In the genomic region with DNA sequence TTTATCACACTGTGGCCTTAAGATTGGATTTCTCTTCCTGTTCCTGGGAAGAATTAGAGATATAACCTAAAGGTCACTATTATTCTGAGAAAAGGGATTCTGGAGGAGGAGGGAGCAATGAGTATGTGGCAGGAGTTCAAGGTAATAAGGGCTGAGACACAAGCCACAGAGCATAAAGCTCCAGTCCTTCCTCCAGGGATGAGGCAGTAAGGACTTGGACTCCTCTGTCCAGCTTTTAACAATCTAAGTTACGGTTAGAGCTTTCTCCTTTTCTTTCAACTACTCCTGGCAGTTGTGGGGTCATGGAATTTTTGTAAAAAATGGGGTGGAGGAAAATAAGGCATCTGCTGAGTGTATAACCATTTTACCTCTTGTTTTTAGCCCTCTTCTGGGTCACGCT, we compare ENCODE assay signal across 27 cellular contexts. TPM values are rescaled to one million over a fixed set of nuclear protein-coding genes. Genes with fewer than 3 reads are reported as not detected.
A peak's percentile ranks its signal among the peaks of the same experiment; 100 is the strongest.
DNase-seq lines count a peak whose midpoint lies in the region; ATAC-seq, FAIRE-seq and TF ChIP-seq lines count a peak whose summit lies in the region.
"Had no signal": no experiment of that assay in that cellular context is flagged by ENCODE, and none has a peak within 500 bp of the region (broad histone marks: within the 10 kb centered on the region; RNA-seq: fewer than 3 reads in every experiment).

Gene HSD3B2 (plus strand): TSS at position 201 of the 400 bp plus-strand sequence. CDS start 270 bp downstream, outside the sequence.

- H3K4me2 ChIP-seq in GM23338: no peak within 1 kb of the TSS
- H3K4me2 ChIP-seq: A549; BLaER1 treated with 17β-estradiol and CSF1 and Interleukin-3, amounts not matched to agents 10 nM and 100 nM had no signal

- TF ChIP-seq POLR2A in adrenal gland (IDR thresholded peaks at IDR 0.05) (peak in 1 of 2 donors; percentile 64), vagina (IDR thresholded peaks at IDR 0.05) (no peak)

- no peaks in the 10 kb centered on the region for H3K4me1 Mint-ChIP-seq in GM23338
- H3K4me1 Mint-ChIP-seq in activated CD8-positive, alpha-beta T cell treated with anti-CD3 and anti-CD28 coated beads, Interleukin-2, amount 10 ng/mL, durations not matched to agents 7 days and 5 days (ENCODE audit: low read depth): no peaks in the 10 kb centered on the region
- H3K4me1 Mint-ChIP-seq: CD14-positive monocyte; CD8-positive, alpha-beta memory T cell had no signal

- ATAC-seq in GM23338 (no peak), mucosa of descending colon (peak; percentile 17)
- no peak for ATAC-seq in activated CD8-positive, alpha-beta T cell treated with anti-CD3 and anti-CD28 coated beads, Interleukin-2, amount 10 ng/mL, durations not matched to agents 7 days and 5 days
- ATAC-seq: A549, GM12878 had no signal

- peaks cover 6% of the 10 kb centered on the region for H3K27me3 Mint-ChIP-seq in GM23338 (ENCODE audit: insufficient read depth, low read depth, poor library complexity)
- peaks cover 5% of the 10 kb centered on the region for H3K27me3 Mint-ChIP-seq in activated CD8-positive, alpha-beta T cell treated with anti-CD3 and anti-CD28 coated beads, Interleukin-2, amount 10 ng/mL, durations not matched to agents 7 days and 5 days (ENCODE audit: low read depth)
- H3K27me3 Mint-ChIP-seq: CD4-positive, alpha-beta T cell had no signal

- 38 to 51% (median 46%) methylated on average over 2 of the region's 2 CpGs for WGBS in adrenal gland, 4 donors

- FAIRE-seq in RCC 7860 (lab: Jason Lieb, UNC): no peak
- FAIRE-seq: A549, D721Med, GM12878, GM19239, H54 had no signal

- H3K27ac ChIP-seq in GM23338 (ENCODE audit: low read depth) (no peak within 1 kb of the TSS), adrenal gland (peak within 1 kb of the TSS; percentile 15 to 82 (median 64)), vagina (no peak within 1 kb of the TSS)
- H3K27ac ChIP-seq: A549; BLaER1 treated with 17β-estradiol and CSF1 and Interleukin-3, amounts not matched to agents 10 nM and 100 nM had no signal

- H3K27ac Mint-ChIP-seq in GM23338: no peak within 1 kb of the TSS
- H3K27ac Mint-ChIP-seq in activated CD8-positive, alpha-beta T cell treated with anti-CD3 and anti-CD28 coated beads, Interleukin-2, amount 10 ng/mL, durations not matched to agents 7 days and 5 days: no peak within 1 kb of the TSS
- H3K27ac Mint-ChIP-seq: CD14-positive monocyte; CD4-positive, alpha-beta T cell; CD8-positive, alpha-beta memory T cell; HFFc6 had no signal

- POLR2A ChIA-PET in activated CD8-positive, alpha-beta T cell treated with anti-CD3 and anti-CD28 coated beads, Interleukin-2, amount 10 ng/mL, durations not matched to agents 7 days and 5 days (lab: Charles Lee): no interaction called here

- H3F3A ChIP-seq in GM23338 (replicated peaks; ENCODE audit: low read depth): no peaks in the 10 kb centered on the region

- peaks cover 6% of the 10 kb centered on the region for H3K9me2 ChIP-seq in GM23338 (ENCODE audit: insufficient read depth)

- H3K9me3 ChIP-seq in adrenal gland (replicated peaks in 1 of 3): no peaks in the 10 kb centered on the region
- no peaks in the 10 kb centered on the region for H3K9me3 ChIP-seq in mucosa of descending colon
- H3K9me3 ChIP-seq in vagina: no peaks in the 10 kb centered on the region
- H3K9me3 ChIP-seq: A549; BE2C; BLaER1 treated with 17β-estradiol and CSF1 and Interleukin-3, amounts not matched to agents 10 nM and 100 nM; HAP-1 had no signal

- H3K4me3 ChIP-seq in GM23338: no peak within 1 kb of the TSS
- H3K4me3 ChIP-seq in adrenal gland: peak within 1 kb of the TSS in 2 of 4 donors; percentile 0 to 48
- H3K4me3 ChIP-seq in mucosa of descending colon: no peak within 1 kb of the TSS
- H3K4me3 ChIP-seq in vagina: no peak within 1 kb of the TSS
- H3K4me3 ChIP-seq: A549; BLaER1 treated with 17β-estradiol and CSF1 and Interleukin-3, amounts not matched to agents 10 nM and 100 nM; GM12878; HAP-1 had no signal

- intact Hi-C loops in adrenal gland (cut with DNase I): no loop called here
- intact Hi-C loops in mucosa of descending colon (cut with DNase I, micrococcal nuclease): no loop called here
- intact Hi-C loops in vagina (cut with DNase I): no loop called here

- CTCF ChIA-PET in activated CD8-positive, alpha-beta T cell treated with anti-CD3 and anti-CD28 coated beads, Interleukin-2, amount 10 ng/mL, durations not matched to agents 7 days and 5 days (lab: Charles Lee): no interaction called here

- H3K9me3 Mint-ChIP-seq in GM23338: no peaks in the 10 kb centered on the region
- H3K9me3 Mint-ChIP-seq in activated CD8-positive, alpha-beta T cell treated with anti-CD3 and anti-CD28 coated beads, Interleukin-2, amount 10 ng/mL, durations not matched to agents 7 days and 5 days (ENCODE audit: insufficient read depth): no peaks in the 10 kb centered on the region
- H3K9me3 Mint-ChIP-seq: CD4-positive, alpha-beta T cell; HFFc6 had no signal

- H3K4me3 Mint-ChIP-seq in GM23338: no peak within 1 kb of the TSS
- no peak within 1 kb of the TSS for H3K4me3 Mint-ChIP-seq in activated CD8-positive, alpha-beta T cell treated with anti-CD3 and anti-CD28 coated beads, Interleukin-2, amount 10 ng/mL, durations not matched to agents 7 days and 5 days
- H3K4me3 Mint-ChIP-seq: CD14-positive monocyte; CD4-positive, alpha-beta T cell; CD8-positive, alpha-beta memory T cell; HFFc6 had no signal

- DNase-seq in GM23338 (ENCODE audit: low spot score) (no peak), adrenal gland (peak in 1 of 7 donors; percentile 65), mucosa of descending colon (no peak), vagina (ENCODE audit: extremely low spot score in 2 of 2) (no peak), RCC 7860 (ENCODE audit: low spot score) (no peak), T-helper 1 cell (no peak)
- no peak for DNase-seq in activated CD8-positive, alpha-beta T cell treated with anti-CD3 and anti-CD28 coated beads, Interleukin-2, amount 10 ng/mL, durations not matched to agents 7 days and 5 days
- DNase-seq: 8988T; ACHN; AML-193; BE2C; CD4-positive, alpha-beta T cell; CD8-positive, alpha-beta memory T cell; DMS 273 treated with DMSO at 0.1 percent for 48 hours; DMS79; EL; GDM1; GOT3; HFFc6 had no signal

- H3K4me1 ChIP-seq in GM23338 (ENCODE audit: insufficient read depth): no peaks in the 10 kb centered on the region
- H3K4me1 ChIP-seq in adrenal gland (replicated peaks in 1 of 2): peaks cover 4 to 12% of the 10 kb centered on the region in 2 donors
- no peaks in the 10 kb centered on the region for H3K4me1 ChIP-seq in mucosa of descending colon (ENCODE audit: low read depth)
- no peaks in the 10 kb centered on the region for H3K4me1 ChIP-seq in vagina
- H3K4me1 ChIP-seq: A549, BE2C had no signal

- H3K79me2 ChIP-seq in GM23338 (replicated peaks; ENCODE audit: insufficient read depth): no peaks in the 10 kb centered on the region

- H3K36me3 Mint-ChIP-seq in GM23338 (ENCODE audit: low read depth): no peaks in the 10 kb centered on the region
- H3K36me3 Mint-ChIP-seq in activated CD8-positive, alpha-beta T cell treated with anti-CD3 and anti-CD28 coated beads, Interleukin-2, amount 10 ng/mL, durations not matched to agents 7 days and 5 days (ENCODE audit: low read depth): no peaks in the 10 kb centered on the region
- H3K36me3 Mint-ChIP-seq: CD14-positive monocyte; CD8-positive, alpha-beta memory T cell had no signal

- H3K36me3 ChIP-seq in GM23338 (ENCODE audit: insufficient read depth): no peaks in the 10 kb centered on the region
- H3K36me3 ChIP-seq in adrenal gland (replicated peaks in 1 of 2): peaks cover 0 to 9% of the 10 kb centered on the region in 2 donors
- no peaks in the 10 kb centered on the region for H3K36me3 ChIP-seq in mucosa of descending colon (ENCODE audit: low read depth)
- no peaks in the 10 kb centered on the region for H3K36me3 ChIP-seq in vagina
- H3K36me3 ChIP-seq: BE2C; BLaER1 treated with 17β-estradiol and CSF1 and Interleukin-3, amounts not matched to agents 10 nM and 100 nM; HAP-1 had no signal

- H2AFZ ChIP-seq in GM23338: 0 out of 2 replicates have a peak within 1 kb of the TSS, but pooled peaks have one; percentile 28

- H3K27me3 ChIP-seq in GM23338 (ENCODE audit: insufficient read depth): no peaks in the 10 kb centered on the region
- no peaks in the 10 kb centered on the region for H3K27me3 ChIP-seq in adrenal gland
- H3K27me3 ChIP-seq in vagina: no peaks in the 10 kb centered on the region
- H3K27me3 ChIP-seq: BE2C; BLaER1 treated with 17β-estradiol and CSF1 and Interleukin-3, amounts not matched to agents 10 nM and 100 nM had no signal

- TF ChIP-seq CTCF in GM23338 (conservative IDR thresholded peaks at IDR 0.05; ENCODE audit: low read depth in 2 of 2): no peak
- TF ChIP-seq CTCF in adrenal gland (IDR thresholded peaks at IDR 0.05): no peak
- TF ChIP-seq CTCF in mucosa of descending colon (IDR thresholded peaks at IDR 0.05): no peak
- TF ChIP-seq CTCF in vagina (IDR thresholded peaks at IDR 0.05): no peak

- no peaks in the 10 kb centered on the region for H4K20me1 ChIP-seq in GM23338 (replicated peaks; ENCODE audit: insufficient read depth)
- H4K20me1 ChIP-seq: BLaER1 treated with 17β-estradiol and CSF1 and Interleukin-3, amounts not matched to agents 10 nM and 100 nM had no signal

TF ChIP-seq in GM23338, 12 proteins besides CTCF, POLR2A, EP300 and RAD21 (continues in another document):
- TF ChIP-seq ZNF114 (CRISPR knock-in tag; IDR thresholded peaks at IDR 0.05): no peak

RNA-seq across cellular contexts. Expression of gene HSD3B2, which starts in this region (rescaled TPM):
- not detected in 2 replicates for total RNA-seq in GM23338 (2014; rRNA removed; shearing (Covaris generic))
- not detected in 2 replicates for polyA plus RNA-seq in GM23338 (2016; fragmentation: Nextera tagmentation; extraction: Ambion mirVana)
- total RNA-seq in adrenal gland: 1,000 to 10,000 TPM; 1,375 to 5,962 (median 2,281) TPM
- polyA plus RNA-seq in adrenal gland: over 10,000 TPM in 1 of 3 donors, 100 to 1,000 TPM in 2; 141 to 14,693 (median 845) TPM
- total RNA-seq in mucosa of descending colon: 10 to 100 TPM in 1 of 3 donors, 1 to 10 TPM in 2; 2.3 to 14.7 (median 4.1) TPM
- 10.1 TPM for total RNA-seq in vagina
- total RNA-seq in activated CD8-positive, alpha-beta T cell treated with anti-CD3 and anti-CD28 coated beads, Interleukin-2, amount 10 ng/mL, durations not matched to agents 7 days and 5 days: not detected
- total RNA-seq: CD4-positive, alpha-beta T cell; CD8-positive, alpha-beta memory T cell; HFFc6 had no signal
- polyA plus RNA-seq: A549; CD14-positive monocyte; CD8-positive, alpha-beta memory T cell; GM12878 had no signal

Comparison
In these comparisons a context has a peak if more than half of its experiments do, and no peak if none do; other contexts are left out.
1. RNA of gene HSD3B2 (total RNA-seq): 1,375 to 5,962 TPM in adrenal gland; 10.1 TPM in vagina (single experiment), 2.3 to 14.7 TPM in mucosa of descending colon, not detected in GM23338 and not detected in activated CD8-positive, alpha-beta T cell treated with anti-CD3 and anti-CD28 coated beads, Interleukin-2, amount 10 ng/mL, durations not matched to agents 7 days and 5 days; every median in the first group is over 10 times any median in the second.
2. RNA of gene HSD3B2 (polyA plus RNA-seq): 141 to 14,693 TPM in adrenal gland; not detected in GM23338; every median in the first group is over 100 times any median in the second.
3. H3K27ac ChIP-seq: peak in adrenal gland (5 of 5); none in GM23338 (single experiment) and vagina (single experiment).